Comparison of ENCODE assay signal across 10 cellular contexts in genomic region chr11:109984634-109985289, GRCh38.
A peak's percentile ranks its signal among the peaks of the same experiment; 100 is the strongest.
DNase-seq lines count a peak whose midpoint lies in the region; ATAC-seq and TF ChIP-seq lines count a peak whose summit lies in the region.
"Had no signal": no experiment of that assay in that cellular context is flagged by ENCODE, and none has a peak within 500 bp of the region (broad histone marks: within the 10 kb centered on the region; RNA-seq: fewer than 3 reads in every experiment).

No MANE protein-coding gene starts in this region.

- POLR2A ChIA-PET in CD4-positive, alpha-beta T cell (lab: Charles Lee) = no interaction called here

- H3K27ac Mint-ChIP-seq in HFFc6 (no peak overlapping the region), H9 (no peak overlapping the region)
- H3K27ac Mint-ChIP-seq in CD4-positive, alpha-beta T cell = no peak overlapping the region

- no peak overlapping the region for H2AFZ ChIP-seq in H9 (ENCODE audit: low read length)
- H2AFZ ChIP-seq: GM23248 had no signal

- H3K27me3 ChIP-seq in effector memory CD4-positive, alpha-beta T cell (replicated peaks; ENCODE audit: control insufficient read depth, insufficient read depth, low read length, poor library complexity, severe bottlenecking) = no peaks in the 10 kb centered on the region
- H3K27me3 ChIP-seq in H9 (ENCODE audit: insufficient read depth, low read length) (no peaks in the 10 kb centered on the region), colonic mucosa (no peaks in the 10 kb centered on the region)
- no peaks in the 10 kb centered on the region for H3K27me3 ChIP-seq in CD4-positive, alpha-beta T cell (ENCODE audit: control insufficient read depth, insufficient read depth, low read length)

- H3T11ph ChIP-seq in H9 (ENCODE audit: low read length) = no peak overlapping the region

- in situ Hi-C loops in KBM-7 (cut with MboI; ENCODE audit: low pct_unique_long_range_greater_than_20kb, low sequenced_read_pairs) = no loop called here

- H4K91ac ChIP-seq in H9 (ENCODE audit: insufficient read length, low read depth, low read length) = no peak overlapping the region

- no peak overlapping the region for H2BK120ac ChIP-seq in H9 (ENCODE audit: low read depth, low read length, poor library complexity, severe bottlenecking)

- no CpG with 5 or more reads among the region's 6 CpGs for WGBS in H9 (ENCODE audit: extremely low coverage, insufficient read length, low lambda C conversion rate)

- DNase-seq in HFFc6 (no peak), KBM-7 (peak; percentile 54), medulla oblongata (ENCODE audit: extremely low spot score) (peak; percentile 52), H9 (no peak), colonic mucosa (no peak)
- no peak for DNase-seq in effector memory CD4-positive, alpha-beta T cell
- DNase-seq in CD4-positive, alpha-beta T cell = no peak
- DNase-seq: GM23248 had no signal

- H3K23ac ChIP-seq in H9 (ENCODE audit: insufficient read length, low read depth, low read length) = no peak overlapping the region

- no peak overlapping the region for H3K14ac ChIP-seq in H9 (ENCODE audit: insufficient read depth, low read length)

- no peaks in the 10 kb centered on the region for H3K4me1 ChIP-seq in effector memory CD4-positive, alpha-beta T cell (ENCODE audit: control insufficient read depth, insufficient read depth, low read length, poor library complexity, severe bottlenecking)
- H3K4me1 ChIP-seq in H9 (ENCODE audit: insufficient read depth, low read length) (no peaks in the 10 kb centered on the region), colonic mucosa (no peaks in the 10 kb centered on the region)

- H3K56ac ChIP-seq in H9 (ENCODE audit: insufficient read length, low read depth, low read length) = no peak overlapping the region

- no peaks in the 10 kb centered on the region for H3K79me1 ChIP-seq in H9 (ENCODE audit: insufficient read depth, low read depth, low read length, poor library complexity, severe bottlenecking)

- H4K5ac ChIP-seq in H9 (ENCODE audit: insufficient read length, low read depth, low read length) = no peak overlapping the region

- H2BK12ac ChIP-seq in H9 (ENCODE audit: insufficient read length, low read depth, low read length) = no peak overlapping the region

- no peaks in the 10 kb centered on the region for H3K23me2 ChIP-seq in H9 (ENCODE audit: insufficient read length, low read depth, low read length, poor library complexity, severe bottlenecking)

- H2BK20ac ChIP-seq in H9 (ENCODE audit: low read depth, low read length, poor library complexity, severe bottlenecking) = no peak overlapping the region

- no peaks in the 10 kb centered on the region for H3K79me2 ChIP-seq in H9 (ENCODE audit: insufficient read depth, low read length)

- ATAC-seq in GM18867 (IDR thresholded peaks at IDR 0.05; ENCODE audit: unreplicated experiment) = peak; percentile 97
- ATAC-seq in CD4-positive, alpha-beta T cell (ENCODE audit: poor library complexity) = no peak

- H3K18ac ChIP-seq in H9 (ENCODE audit: insufficient read length, low read depth, low read length) = no peak overlapping the region

- H3K4me3 ChIP-seq in effector memory CD4-positive, alpha-beta T cell (ENCODE audit: insufficient read depth, low read depth, low read length, poor library complexity, severe bottlenecking) = no peak overlapping the region
- no peak overlapping the region for H3K4me3 ChIP-seq in colonic mucosa
- H3K4me3 ChIP-seq: GM23248, SK-N-MC had no signal

- H3K9ac ChIP-seq in H9 (ENCODE audit: extremely low read depth, insufficient read length, low read length) (no peak overlapping the region), colonic mucosa (ENCODE audit: low read depth in 2 of 2, low read length in 2 of 2) (no peak overlapping the region)
- H3K9ac ChIP-seq: GM23248 had no signal

- no peaks in the 10 kb centered on the region for H3K9me3 ChIP-seq in effector memory CD4-positive, alpha-beta T cell (ENCODE audit: control insufficient read depth, low read length)
- H3K9me3 ChIP-seq in H9 (ENCODE audit: control insufficient read depth, low read depth, low read length) (no peaks in the 10 kb centered on the region), colonic mucosa (no peaks in the 10 kb centered on the region)
- no peaks in the 10 kb centered on the region for H3K9me3 ChIP-seq in CD4-positive, alpha-beta T cell (ENCODE audit: control insufficient read depth, low read length)

- H3K9me3 Mint-ChIP-seq in HFFc6 = no peaks in the 10 kb centered on the region
- H3K9me3 Mint-ChIP-seq in H9 = no peaks in the 10 kb centered on the region
- no peaks in the 10 kb centered on the region for H3K9me3 Mint-ChIP-seq in CD4-positive, alpha-beta T cell

- TF ChIP-seq CTCF in HFFc6 (IDR thresholded peaks at IDR 0.05) = no peak
- TF ChIP-seq CTCF in H9 (conservative IDR thresholded peaks at IDR 0.05) = no peak
- TF ChIP-seq CTCF in colonic mucosa (IDR thresholded peaks at IDR 0.05) = no peak
- no peak for TF ChIP-seq CTCF in CD4-positive, alpha-beta T cell (IDR thresholded peaks at IDR 0.05)

- no peak overlapping the region for H4K8ac ChIP-seq in H9 (replicated peaks; ENCODE audit: insufficient read length, low read depth, low read length)

- H4K20me1 ChIP-seq in H9 (ENCODE audit: control insufficient read depth, insufficient read depth, insufficient read length) = no peaks in the 10 kb centered on the region

- peaks cover 7% of the 10 kb centered on the region for H3K27me3 Mint-ChIP-seq in HFFc6 (ENCODE audit: insufficient read depth)
- H3K27me3 Mint-ChIP-seq in H9 (ENCODE audit: low read depth) = no peaks in the 10 kb centered on the region
- H3K27me3 Mint-ChIP-seq in CD4-positive, alpha-beta T cell = no peaks in the 10 kb centered on the region

- H3K4me1 Mint-ChIP-seq in HFFc6 (ENCODE audit: low read depth) = no peaks in the 10 kb centered on the region
- H3K4me1 Mint-ChIP-seq in H9 = no peaks in the 10 kb centered on the region
- peaks cover 4% of the 10 kb centered on the region for H3K4me1 Mint-ChIP-seq in CD4-positive, alpha-beta T cell (ENCODE audit: low read depth)

- intact Hi-C loops in colonic mucosa (cut with DNase I) = no loop called here
- intact Hi-C loops in CD4-positive, alpha-beta T cell (cut with DNase I, micrococcal nuclease) = no loop called here

- no peak overlapping the region for H3K4me2 ChIP-seq in H9 (ENCODE audit: insufficient read depth, insufficient read length, low read length)

- H3K36me3 ChIP-seq in effector memory CD4-positive, alpha-beta T cell (ENCODE audit: control insufficient read depth, insufficient read depth, low read length) = no peaks in the 10 kb centered on the region
- H3K36me3 ChIP-seq in colonic mucosa = no peaks in the 10 kb centered on the region

- no peak overlapping the region for H2BK5ac ChIP-seq in H9 (ENCODE audit: insufficient read length, low read length)

- no peak overlapping the region for H2BK15ac ChIP-seq in H9 (ENCODE audit: low read depth, low read length)

- no peak overlapping the region for H3K27ac ChIP-seq in effector memory CD4-positive, alpha-beta T cell (ENCODE audit: insufficient read depth, low read length, poor library complexity, severe bottlenecking)
- H3K27ac ChIP-seq in H9 (ENCODE audit: insufficient read length, low read depth, low read length) (no peak overlapping the region), colonic mucosa (no peak overlapping the region)
- no peak overlapping the region for H3K27ac ChIP-seq in CD4-positive, alpha-beta T cell (ENCODE audit: low read depth, low read length)
- H3K27ac ChIP-seq: GM23248, SK-N-MC had no signal

- CTCF ChIA-PET in CD4-positive, alpha-beta T cell (lab: Charles Lee) = no interaction called here

- H3K4me3 Mint-ChIP-seq in HFFc6 (0 out of 2 replicates have a peak overlapping the region, but pooled peaks have one; percentile 11), H9 (no peak overlapping the region)
- no peak overlapping the region for H3K4me3 Mint-ChIP-seq in CD4-positive, alpha-beta T cell

- H2AK5ac ChIP-seq in H9 (ENCODE audit: insufficient read length, low read length) = no peak overlapping the region

- H3K36me3 Mint-ChIP-seq in HFFc6 (ENCODE audit: low read depth) (no peaks in the 10 kb centered on the region), H9 (ENCODE audit: insufficient read depth in 1 of 3, low read depth in 3 of 3) (no peaks in the 10 kb centered on the region)
- no peaks in the 10 kb centered on the region for H3K36me3 Mint-ChIP-seq in CD4-positive, alpha-beta T cell (ENCODE audit: low read depth)

- H3K4ac ChIP-seq in H9 (ENCODE audit: low read depth, low read length) = no peak overlapping the region

Comparison
In these comparisons a context has a peak if more than half of its experiments do, and no peak if none do; other contexts are left out.
1. DNase-seq: peak in KBM-7 (single experiment) and medulla oblongata (single experiment); none in HFFc6 (single experiment), effector memory CD4-positive, alpha-beta T cell (0 of 3), H9 (single experiment), colonic mucosa (single experiment) and CD4-positive, alpha-beta T cell (0 of 10).